Comparison of ENCODE assay signal across 16 cellular contexts in the genomic region with DNA sequence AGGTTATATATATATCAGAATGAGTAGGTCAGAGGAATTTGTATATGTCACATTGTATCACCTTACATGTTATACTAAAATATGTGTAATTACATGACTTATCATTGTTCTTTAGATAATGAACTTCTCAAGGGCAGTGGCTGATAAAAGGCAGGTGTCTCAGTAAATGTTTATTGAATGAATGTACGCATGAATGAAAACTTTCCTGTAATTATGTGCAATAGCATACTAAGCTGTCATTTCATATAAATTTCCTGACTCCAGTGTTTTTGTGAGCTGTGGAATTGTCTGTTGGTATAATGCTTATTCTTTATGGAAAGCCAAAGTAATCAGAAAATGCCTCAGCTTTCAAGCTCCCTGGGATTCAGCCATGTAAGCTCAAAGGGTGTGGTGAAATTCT. TPM values are rescaled to one million over a fixed set of nuclear protein-coding genes. Genes with fewer than 3 reads are reported as not detected.
DNase-seq lines count a peak whose midpoint lies in the region; ATAC-seq, FAIRE-seq and TF ChIP-seq lines count a peak whose summit lies in the region.
"Had no signal": no experiment of that assay in that cellular context is flagged by ENCODE, and none has a peak within 500 bp of the region (broad histone marks: within the 10 kb centered on the region; RNA-seq: fewer than 3 reads in every experiment).

No MANE protein-coding gene starts in this region.

- DNase-seq in NCI-H748 (lab: John Stamatoyannopoulos, UW; ENCODE audit: unreplicated experiment), result peak; percentile 74
- peak; percentile 60 for DNase-seq in bronchial epithelial cell (ENCODE audit: low read depth)
- DNase-seq in gastrocnemius medialis, result no peak
- DNase-seq in DMS79 treated with DMSO at 0.1 percent for 48 hours (lab: John Stamatoyannopoulos, UW), result no peak
- DNase-seq: activated CD8-positive, alpha-beta memory T cell treated with anti-CD3 and anti-CD28 coated beads for 24 hours; activated naive CD8-positive, alpha-beta T cell treated with anti-CD3 and anti-CD28 coated beads, Interleukin-2, amount 10 ng/mL, durations not matched to agents 7 days and 5 days; Kasumi-1; left lung; NCI-H1105; NK-92 treated with Interleukin-12 subunit alpha and Interleukin-12 subunit beta, amount 100 ng/mL, for 24 hours; testis had no signal

- in situ Hi-C loops in gastrocnemius medialis (cut with MboI; ENCODE audit: low sequenced_read_pairs in 4 of 4), result no loop called here

- no peaks in the 10 kb centered on the region for H3K9me3 ChIP-seq in HUES6 (ENCODE audit: control insufficient read depth, insufficient read depth, low read depth, low read length)
- H3K9me3 ChIP-seq in gastrocnemius medialis, result no peaks in the 10 kb centered on the region
- H3K9me3 ChIP-seq: left lung, testis had no signal

- no peak for TF ChIP-seq POLR2A in gastrocnemius medialis (IDR thresholded peaks at IDR 0.05)

- H3K4me1 ChIP-seq in HUES6 (ENCODE audit: control insufficient read depth, insufficient read depth, low read length) (peaks cover 51% of the 10 kb centered on the region), gastrocnemius medialis (peaks cover 83 to 87% of the 10 kb centered on the region in 2 donors)

- no peaks in the 10 kb centered on the region for H3K27me3 ChIP-seq in HUES6 (ENCODE audit: control insufficient read depth, insufficient read depth, low read length)
- no peaks in the 10 kb centered on the region for H3K27me3 ChIP-seq in bronchial epithelial cell (ENCODE audit: control insufficient read depth, insufficient read depth, low read length)
- no peaks in the 10 kb centered on the region for H3K27me3 ChIP-seq in gastrocnemius medialis
- H3K27me3 ChIP-seq: left lung, testis had no signal

- H3K27ac ChIP-seq in HUES6 (ENCODE audit: low read depth, low read length), result 0 out of 2 replicates have a peak overlapping the region, but pooled peaks have one; percentile 82
- H3K27ac ChIP-seq in gastrocnemius medialis, result peak overlapping the region; percentile 95 to 100 (median 98)
- H3K27ac ChIP-seq: left lung, SK-N-MC, testis had no signal

- no peak for ATAC-seq in gastrocnemius medialis
- no peak for ATAC-seq in HG02678 (IDR thresholded peaks at IDR 0.05; ENCODE audit: unreplicated experiment)
- no peak for ATAC-seq in GM18861 (IDR thresholded peaks at IDR 0.05; ENCODE audit: unreplicated experiment)
- ATAC-seq: activated CD4-positive, CD25-positive, alpha-beta regulatory T cell treated with anti-CD3 and anti-CD28 coated beads, Interleukin-2, amount 50 U/mL, for 24 hours; left lung had no signal

- intact Hi-C loops in gastrocnemius medialis (cut with DNase I; ENCODE audit: low total_unique reads), result loop anchor here (10.0 kb wide), 1 partner anchor 300 kb away; no protein-coding TSS in a partner anchor

- no peak overlapping the region for H3K9ac ChIP-seq in HUES6 (ENCODE audit: low read length)

- no peak for FAIRE-seq in bronchial epithelial cell (lab: Jason Lieb, UNC)

- TF ChIP-seq CTCF in bronchial epithelial cell (IDR thresholded peaks at IDR 0.05; ENCODE audit: insufficient read depth, low read length, severe bottlenecking), result no peak
- TF ChIP-seq CTCF in gastrocnemius medialis (IDR thresholded peaks at IDR 0.05 in 4 of 5, conservative IDR thresholded peaks at IDR 0.05 in 1 of 5), result no peak

- peak overlapping the region; percentile 94; the same call in 1 of the 2 replicates for H3K4me3 ChIP-seq in HUES6 (ENCODE audit: low read depth, low read length)
- no peak overlapping the region for H3K4me3 ChIP-seq in bronchial epithelial cell (ENCODE audit: low read depth, low read length)
- no peak overlapping the region for H3K4me3 ChIP-seq in gastrocnemius medialis
- H3K4me3 ChIP-seq: left lung, SK-N-MC, testis had no signal

- H3K36me3 ChIP-seq in HUES6 (ENCODE audit: control insufficient read depth, insufficient read depth, low read length), result no peaks in the 10 kb centered on the region
- H3K36me3 ChIP-seq in bronchial epithelial cell (ENCODE audit: control insufficient read depth, insufficient read depth, low read length), result no peaks in the 10 kb centered on the region
- no peaks in the 10 kb centered on the region for H3K36me3 ChIP-seq in gastrocnemius medialis
- H3K36me3 ChIP-seq: left lung had no signal

RNA-seq across cellular contexts. Expression of gene TBC1D23, which starts 4.2 kb away (rescaled TPM):
- total RNA-seq in bronchial epithelial cell, result 36.6 and 46.3 TPM in 2 replicates
- 10 to 100 TPM; 14.2 to 56.4 (median 45.0) TPM for total RNA-seq in gastrocnemius medialis

Comparison
In these comparisons a context has a peak if more than half of its experiments do, and no peak if none do; other contexts are left out.
1. DNase-seq: peak in NCI-H748 (single experiment) and bronchial epithelial cell (single experiment); none in gastrocnemius medialis (0 of 2) and DMS79 treated with DMSO at 0.1 percent for 48 hours (single experiment).